30 cellular contexts compared by ENCODE assay signal in the genomic region with DNA sequence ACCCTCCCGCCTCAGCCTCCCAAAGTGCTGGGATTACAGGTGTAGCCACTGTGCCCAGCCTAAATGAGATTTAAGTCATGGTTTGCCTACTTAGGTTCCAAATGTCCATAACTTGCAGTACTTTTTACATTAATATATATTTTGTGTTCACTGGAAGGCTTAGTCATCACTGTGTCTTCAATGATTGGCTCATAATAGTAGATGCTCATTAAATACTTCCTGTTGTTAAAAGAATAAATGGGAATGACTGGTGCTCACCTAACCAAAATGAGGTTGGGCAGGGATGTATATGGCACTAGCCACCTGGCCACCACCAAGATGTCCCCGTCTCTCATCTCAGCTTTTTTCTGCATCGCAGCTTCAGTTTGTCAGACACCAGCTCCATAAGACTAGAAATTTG. TPM values are rescaled to one million over a fixed set of nuclear protein-coding genes. Genes with fewer than 3 reads are reported as not detected.
"Had no signal": no experiment of that assay in that cellular context is flagged by ENCODE, and none has a peak within 500 bp of the region (broad histone marks: within the 10 kb centered on the region; RNA-seq: fewer than 3 reads in every experiment).

No MANE protein-coding gene starts in this region.

- H3K4me3 ChIP-seq: lower lobe of right lung had no signal

- DNase-seq: activated CD4-positive, alpha-beta memory T cell treated with anti-CD3 and anti-CD28 coated beads, Interleukin-2, amount 10 ng/mL, durations not matched to agents 7 days and 5 days; activated CD4-positive, alpha-beta T cell treated with anti-CD3 and anti-CD28 coated beads for 48 hours; activated CD8-positive, alpha-beta memory T cell treated with anti-CD3 and anti-CD28 coated beads, Interleukin-2, amount 50 U/mL, for 48 hours; activated gamma-delta T cell treated with Interleukin-2 at 50 U/mL for 16 hours; activated naive CD4-positive, alpha-beta T cell treated with anti-CD3 and anti-CD28 coated beads, Interleukin-2, amount 50 U/mL, for 16 hours; activated naive CD8-positive, alpha-beta T cell treated with anti-CD3 and anti-CD28 coated beads, Interleukin-2, amount 50 U/mL, for 24 hours; activated T-cell treated with anti-CD3 and anti-CD28 coated beads, Interleukin-2, amount 50 U/mL, for 24 hours; amygdala; central memory CD4-positive, alpha-beta T cell; endodermal cell; foreskin keratinocyte; left lung; lower lobe of right lung; mesendoderm; natural killer cell; nucleus accumbens; right cardiac atrium; spleen; stimulated activated CD4-positive, alpha-beta T cell treated with anti-CD3 and anti-CD28 coated beads, Interleukin-2, amount 100 ng/mL, for 48 hours; T-helper 9 cell; uterus; WERI-Rb-1 had no signal

- H3K27ac ChIP-seq: breast epithelium, foreskin keratinocyte, left lung, lower lobe of right lung had no signal

- FAIRE-seq: TTC549 had no signal

- H3K9me3 ChIP-seq: uterus had no signal

- H3K4me1 ChIP-seq: breast epithelium, foreskin keratinocyte, uterus had no signal

- ATAC-seq: activated naive CD8-positive, alpha-beta T cell treated with anti-CD3 and anti-CD28 coated beads, Interleukin-2, amount 50 U/mL, for 24 hours; activated T-helper 17 cell treated with anti-CD3 and anti-CD28 coated beads, Interleukin-2, amount 50 U/mL, for 72 hours; esophagus mucosa; foreskin keratinocyte; left lung; lower lobe of right lung; natural killer cell; stimulated activated effector memory CD8-positive, alpha-beta T cell treated with anti-CD3 and anti-CD28 coated beads, Interleukin-12 subunit alpha, Interleukin-12 subunit beta, amount 100 ng/mL, for 72 hours had no signal

- H3K4me1 Mint-ChIP-seq: endodermal cell had no signal

- H3K27me3 ChIP-seq: breast epithelium, foreskin keratinocyte, left lung, uterus had no signal

- H3K36me3 ChIP-seq: breast epithelium, left lung, uterus had no signal

- H3K4me3 Mint-ChIP-seq: dendritic cell treated with granulocyte-macrophage colony-stimulating factor and Interleukin-4, amounts not matched to agents 40 ng/mL and 50 ng/mL, for 4 days; natural killer cell; T-helper 1 cell treated with Interleukin-12 subunit alpha and Interleukin-12 subunit beta and Interleukin-4 antibody, amounts not matched to agents 30 μg/mL and 1 μg/mL, for 36 hours had no signal

- H3K27ac Mint-ChIP-seq: activated CD4-positive, alpha-beta memory T cell treated with anti-CD3 and anti-CD28 coated beads, Interleukin-2, amount 10 ng/mL, durations not matched to agents 7 days and 5 days; activated T-cell treated with anti-CD3 and anti-CD28 coated beads, Interleukin-2, amount 50 U/mL, for 24 hours; dendritic cell treated with granulocyte-macrophage colony-stimulating factor and Interleukin-4, amounts not matched to agents 40 ng/mL and 50 ng/mL, for 4 days; endodermal cell had no signal

RNA-seq across cellular contexts. Expression of a gene that starts 11.2 kb away (rescaled TPM):
- total RNA-seq: endodermal cell, right cardiac atrium, subcutaneous adipose tissue had no signal
- polyA plus RNA-seq: foreskin keratinocyte, right cardiac atrium had no signal
